8 cellular contexts compared by ENCODE assay signal in the genomic region with DNA sequence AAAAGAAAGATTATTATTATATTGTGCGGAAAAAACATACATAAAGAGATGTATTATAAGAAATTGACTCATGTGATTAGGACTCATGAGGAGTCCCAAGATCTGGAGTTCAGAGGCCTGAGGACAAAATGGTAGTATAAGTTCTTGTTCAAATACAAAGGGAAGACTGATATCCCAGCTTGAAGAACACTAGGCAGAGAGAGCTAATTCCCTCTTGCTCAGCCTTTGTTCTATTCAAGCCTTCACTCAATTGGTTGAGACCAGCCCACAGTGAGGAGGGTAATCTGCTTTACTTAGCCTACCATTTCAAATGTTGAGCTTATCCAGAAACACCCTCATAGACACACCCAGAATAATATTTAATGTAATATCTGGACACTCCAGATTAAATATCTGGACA.
"Had no signal": no experiment of that assay in that cellular context is flagged by ENCODE, and none has a peak within 500 bp of the region (broad histone marks: within the 10 kb centered on the region; RNA-seq: fewer than 3 reads in every experiment).

No MANE protein-coding gene starts in this region.

- ATAC-seq: HCT116, HepG2 had no signal

- H3K27ac ChIP-seq: HL-60 had no signal

- H3K36me3 ChIP-seq: HAP-1 had no signal

- H3K27me3 Mint-ChIP-seq: IgD-negative memory B cell had no signal

- H3K27ac Mint-ChIP-seq: HFFc6, IgD-negative memory B cell had no signal

- H3K9me3 ChIP-seq: HAP-1 had no signal

- H3K4me3 Mint-ChIP-seq: HFFc6, IgD-negative memory B cell had no signal

- H3K4me1 ChIP-seq: HAP-1 had no signal

- H3K36me3 Mint-ChIP-seq: IgD-negative memory B cell had no signal

- H3K4me3 ChIP-seq: HAP-1 had no signal

- DNase-seq: GOT3, H7, HFFc6 had no signal

- H3K4me1 Mint-ChIP-seq: IgD-negative memory B cell had no signal
